In the genomic region with DNA sequence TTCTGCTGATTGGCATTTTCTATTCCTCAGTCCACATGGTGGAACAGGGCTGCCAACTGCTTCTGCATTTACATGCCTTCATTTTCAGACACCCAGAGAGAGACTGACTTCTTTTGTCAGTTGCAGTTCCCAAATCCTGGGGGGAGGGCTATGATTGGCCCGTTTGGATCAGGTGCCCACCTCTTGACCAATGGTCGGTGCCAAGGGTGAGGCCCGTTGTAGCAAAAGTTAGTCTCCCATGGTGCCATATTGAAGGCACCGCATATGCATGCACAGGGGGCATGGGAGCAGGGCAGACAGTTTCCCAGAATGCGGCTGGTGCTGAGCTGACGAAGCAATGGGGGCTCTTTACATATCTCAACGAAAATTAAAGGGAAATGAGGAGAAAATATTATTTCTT, we compare ENCODE assay signal across 21 cellular contexts. TPM values are rescaled to one million over a fixed set of nuclear protein-coding genes. Genes with fewer than 3 reads are reported as not detected.
DNase-seq lines count a peak whose midpoint lies in the region; ATAC-seq, FAIRE-seq and TF ChIP-seq lines count a peak whose summit lies in the region.
"Had no signal": no experiment of that assay in that cellular context is flagged by ENCODE, and none has a peak within 500 bp of the region (broad histone marks: within the 10 kb centered on the region; RNA-seq: fewer than 3 reads in every experiment).

No MANE protein-coding gene starts in this region.

- intact Hi-C loops in stomach (cut with DNase I; ENCODE audit: low total_unique reads) (no loop called here), colonic mucosa (cut with DNase I) (no loop called here)

- no peaks in the 10 kb centered on the region for H3K79me2 ChIP-seq in H1 (ENCODE audit: control insufficient read depth in 1 of 2, insufficient read depth in 2 of 2, low read length in 2 of 2)

- no peak overlapping the region for H2AFZ ChIP-seq in H1 (ENCODE audit: low read length)
- H2AFZ ChIP-seq: GM23338 had no signal

- H3K27me3 ChIP-seq in H1 (replicated peaks in 1 of 4; ENCODE audit: control insufficient read depth in 3 of 4, extremely low read depth in 1 of 4, insufficient read depth in 3 of 4, low read length in 3 of 4) (no peaks in the 10 kb centered on the region), stomach (peaks cover 0 to 3% (median 0%) of the 10 kb centered on the region in 3 donors), colonic mucosa (no peaks in the 10 kb centered on the region)

- CTCF ChIA-PET in WTC11 (lab: Charles Lee): no interaction called here
- CTCF ChIA-PET in H1 (lab: Charles Lee; ENCODE audit: partially characterized antibody): no interaction called here

- DNase-seq in MV-4-11 (lab: John Stamatoyannopoulos, UW): peak; percentile 20
- DNase-seq in WTC11 (ENCODE audit: low spot score): no peak
- DNase-seq in H1 (ENCODE audit: low read depth in 1 of 2, low spot score in 2 of 2): no peak
- peak; percentile 20 for DNase-seq in stomach
- no peak for DNase-seq in colonic mucosa
- DNase-seq in G401 (ENCODE audit: low spot score): no peak
- DNase-seq: 8988T; C1 segment of cervical spinal cord; Calu3; CD4-positive, alpha-beta memory T cell; COR-L47; DMS53; DMS79 treated with DMSO at 0.1 percent for 48 hours; HFFc6 had no signal

- H3K4me1 ChIP-seq in H1 (replicated peaks in 1 of 4; ENCODE audit: control insufficient read depth in 3 of 4, insufficient read depth in 4 of 4, low read length in 3 of 4) (no peaks in the 10 kb centered on the region), stomach (peaks cover 0 to 29% (median 2%) of the 10 kb centered on the region in 4 donors), colonic mucosa (no peaks in the 10 kb centered on the region)
- H3K4me1 ChIP-seq: HAP-1 had no signal

- no peak overlapping the region for H2BK120ac ChIP-seq in H1 (replicated peaks; ENCODE audit: low read depth, low read length)

- no peaks in the 10 kb centered on the region for H3K23me2 ChIP-seq in H1 (ENCODE audit: low read depth, low read length)

- H4K8ac ChIP-seq in H1 (ENCODE audit: extremely low read depth, insufficient read depth, low read length): no peak overlapping the region

- H3K27ac ChIP-seq in H1 (ENCODE audit: low read depth, low read length) (no peak overlapping the region), stomach (no peak overlapping the region), colonic mucosa (no peak overlapping the region)
- H3K27ac ChIP-seq: A549 had no signal

- no peak overlapping the region for H3K18ac ChIP-seq in H1 (ENCODE audit: extremely low read depth, low read length)

- no peak overlapping the region for H2BK20ac ChIP-seq in H1 (ENCODE audit: low read length)

- no peak for ATAC-seq in WTC11
- ATAC-seq in HG02938 (IDR thresholded peaks at IDR 0.05; ENCODE audit: unreplicated experiment): no peak
- ATAC-seq: A549, GM23338 had no signal

- H3K9me3 ChIP-seq in H1 (ENCODE audit: insufficient read depth in 2 of 2, low read depth in 1 of 2, low read length in 1 of 2): no peaks in the 10 kb centered on the region
- no peaks in the 10 kb centered on the region for H3K9me3 ChIP-seq in stomach
- H3K9me3 ChIP-seq in colonic mucosa: no peaks in the 10 kb centered on the region
- H3K9me3 ChIP-seq: A549, HAP-1 had no signal

- no peaks in the 10 kb centered on the region for H3K9me3 Mint-ChIP-seq in WTC11
- H3K9me3 Mint-ChIP-seq: CD4-positive, alpha-beta memory T cell; GM23338; HFFc6 had no signal

- no peak for TF ChIP-seq RAD21 in H1 (IDR thresholded peaks at IDR 0.05 in 1 of 2, conservative IDR thresholded peaks at IDR 0.05 in 1 of 2; ENCODE audit: low read depth in 2 of 2, low read length in 2 of 2)

- 94% methylated on average over 7 of the region's 7 CpGs; no CpG with 5 or more reads in 1 of the 2 experiments for WGBS in H1 (ENCODE audit: extremely low coverage in 1 of 2, insufficient coverage in 1 of 2, insufficient read length in 1 of 2, insufficient replicate concordance in 2 of 2, low coverage in 1 of 2, low lambda C conversion rate in 2 of 2, missing lambda C conversion rate in 1 of 2), 2 experiments
- WGBS in stomach, 5 donors: 91 to 95% (median 94%) methylated on average over 7 of the region's 7 CpGs

- no peak overlapping the region for H2BK15ac ChIP-seq in H1 (ENCODE audit: low read length)

- no peak for TF ChIP-seq EP300 in H1 (IDR thresholded peaks at IDR 0.05; ENCODE audit: borderline replicate concordance in 1 of 2, low read depth in 2 of 2, low read length in 2 of 2)
- no peak for TF ChIP-seq EP300 in stomach (IDR thresholded peaks at IDR 0.05)

- no peak overlapping the region for H4K91ac ChIP-seq in H1 (replicated peaks; ENCODE audit: insufficient read length, low read length)

- TF ChIP-seq CTCF in WTC11 (IDR thresholded peaks at IDR 0.05) (no peak), H1 (IDR thresholded peaks at IDR 0.05; ENCODE audit: control extremely low read depth in 1 of 3, insufficient read depth in 1 of 3, low read depth in 1 of 3, low read length in 3 of 3) (no peak), stomach (IDR thresholded peaks at IDR 0.05) (no peak), colonic mucosa (IDR thresholded peaks at IDR 0.05) (no peak)

- no peak overlapping the region for H3K4ac ChIP-seq in H1 (replicated peaks; ENCODE audit: insufficient read length, low read depth, low read length)

- H2BK12ac ChIP-seq in H1 (ENCODE audit: low read depth, low read length): no peak overlapping the region

- TF ChIP-seq POLR2A in H1 (IDR thresholded peaks at IDR 0.05; ENCODE audit: control extremely low read depth in 1 of 2, low read depth in 2 of 2, low read length in 2 of 2) (no peak), stomach (IDR thresholded peaks at IDR 0.05) (no peak)

- H3K9ac ChIP-seq in H1 (replicated peaks in 1 of 4; ENCODE audit: extremely low read depth in 1 of 4, low read depth in 3 of 4, low read length in 3 of 4) (no peak overlapping the region), colonic mucosa (ENCODE audit: low read depth in 2 of 2, low read length in 2 of 2) (no peak overlapping the region)

- no peak overlapping the region for H2BK5ac ChIP-seq in H1 (ENCODE audit: low read depth, low read length)

- H3K4me3 Mint-ChIP-seq in WTC11: no peak overlapping the region
- H3K4me3 Mint-ChIP-seq: CD4-positive, alpha-beta memory T cell; GM23338; HFFc6 had no signal

- H3K4me1 Mint-ChIP-seq in WTC11: peaks cover 17% of the 10 kb centered on the region

- POLR2A ChIA-PET in WTC11 (lab: Charles Lee): no interaction called here
- POLR2A ChIA-PET in H1 (lab: Charles Lee; ENCODE audit: partially characterized antibody): no interaction called here

- no peak overlapping the region for H4K5ac ChIP-seq in H1 (ENCODE audit: insufficient read length, low read depth, low read length)

- in situ Hi-C loops in G401 (cut with HindIII; ENCODE audit: low sequenced_read_pairs): no loop called here

- peaks cover 10% of the 10 kb centered on the region for H3K27me3 Mint-ChIP-seq in WTC11 (ENCODE audit: low read depth)
- H3K27me3 Mint-ChIP-seq: CD4-positive, alpha-beta memory T cell had no signal

- H3K56ac ChIP-seq in H1 (replicated peaks; ENCODE audit: insufficient read length, low read depth, low read length): no peak overlapping the region

- no peaks in the 10 kb centered on the region for H3K79me1 ChIP-seq in H1 (ENCODE audit: low read depth, low read length)

- H3K23ac ChIP-seq in H1 (ENCODE audit: insufficient read length): no peak overlapping the region

- no peak overlapping the region for H3K4me2 ChIP-seq in H1 (ENCODE audit: insufficient read depth in 1 of 2, low read depth in 2 of 2, low read length in 2 of 2)
- H3K4me2 ChIP-seq: A549, GM23338 had no signal

- no peak overlapping the region for H3K14ac ChIP-seq in H1 (ENCODE audit: insufficient read length)

- no peak overlapping the region for H2AK5ac ChIP-seq in H1 (ENCODE audit: low read depth, low read length)

- no peaks in the 10 kb centered on the region for H4K20me1 ChIP-seq in H1 (replicated peaks in 1 of 2; ENCODE audit: control insufficient read depth in 1 of 2, insufficient read depth in 2 of 2, low read length in 2 of 2)

- H3K4me3 ChIP-seq in H1 (ENCODE audit: extremely low read depth in 1 of 4, insufficient read depth in 2 of 4, low read depth in 3 of 4, low read length in 4 of 4): no peak overlapping the region
- no peak overlapping the region for H3K4me3 ChIP-seq in stomach
- no peak overlapping the region for H3K4me3 ChIP-seq in colonic mucosa
- H3K4me3 ChIP-seq: A549, GM23338, HAP-1 had no signal

- H3K36me3 ChIP-seq in H1 (ENCODE audit: control insufficient read depth in 2 of 4, insufficient read depth in 4 of 4, low read length in 3 of 4) (no peaks in the 10 kb centered on the region), stomach (no peaks in the 10 kb centered on the region), colonic mucosa (no peaks in the 10 kb centered on the region)
- H3K36me3 ChIP-seq: HAP-1 had no signal

- H3K27ac Mint-ChIP-seq in WTC11: no peak overlapping the region
- H3K27ac Mint-ChIP-seq: GM23338, HFFc6 had no signal

- no peaks in the 10 kb centered on the region for H3K36me3 Mint-ChIP-seq in WTC11
- H3K36me3 Mint-ChIP-seq: CD4-positive, alpha-beta memory T cell had no signal

- no peak for FAIRE-seq in H1 (lab: Jason Lieb, UNC)
- FAIRE-seq: A549, G401.6, GM12892, H54 had no signal

TF ChIP-seq in H1, 55 proteins besides CTCF, POLR2A, EP300 and RAD21:
- TF ChIP-seq POU5F1 (IDR thresholded peaks at IDR 0.05; ENCODE audit: low read depth, low read length): no peak
- TF ChIP-seq, protein P1, sequence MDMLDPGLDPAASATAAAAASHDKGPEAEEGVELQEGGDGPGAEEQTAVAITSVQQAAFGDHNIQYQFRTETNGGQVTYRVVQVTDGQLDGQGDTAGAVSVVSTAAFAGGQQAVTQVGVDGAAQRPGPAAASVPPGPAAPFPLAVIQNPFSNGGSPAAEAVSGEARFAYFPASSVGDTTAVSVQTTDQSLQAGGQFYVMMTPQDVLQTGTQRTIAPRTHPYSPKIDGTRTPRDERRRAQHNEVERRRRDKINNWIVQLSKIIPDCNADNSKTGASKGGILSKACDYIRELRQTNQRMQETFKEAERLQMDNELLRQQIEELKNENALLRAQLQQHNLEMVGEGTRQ (IDR thresholded peaks at IDR 0.05; ENCODE audit: low read length): 0 out of 2 replicates have a peak, but pooled peaks have one; percentile 13

RNA-seq across cellular contexts. Expression of gene ZBTB18, which starts 18.4 kb away (rescaled TPM):
- total RNA-seq in WTC11 (2021) (16.0 to 18.5 TPM (median 17.7 TPM) in 3 replicates), stomach (10 to 100 TPM; 14.6 to 27.2 (median 18.7) TPM), colonic mucosa (10 to 100 TPM; 15.0 to 23.8 TPM)
- total RNA-seq in H1 (2021; fragmentation: NEBNext Ultra II Directional; extraction: Animal tissue kit (Norgen Biotek cat#: 25700)): 14.0 and 14.4 TPM in 2 replicates
- polyA plus RNA-seq in H1 (2011; rRNA removed) (8.2 and 8.5 TPM in 2 replicates), stomach (1 to 10 TPM; 5.7 to 7.4 (median 7.2) TPM)
- 8.6 TPM for polyA plus RNA-seq in H1 (2011; cell fraction: cytosol; rRNA removed)
- 17.3 TPM for polyA plus RNA-seq in H1 (2011; cell fraction: nucleus; rRNA removed)
- polyA plus RNA-seq in H1 (2012, experiment 1 of 2): 7.3 to 9.6 TPM (median 8.3 TPM) in 4 replicates
- polyA plus RNA-seq in H1 (2012, experiment 2 of 2): 2.0 TPM
- 7.5 TPM for polyA plus RNA-seq in H1 (2013, experiment 1 of 2)
- 7.2 TPM for polyA plus RNA-seq in H1 (2013, experiment 2 of 2)
- polyA minus RNA-seq in H1 (2011; rRNA and poly(A)+ RNA removed): 14.2 and 15.0 TPM in 2 replicates
- 11.5 TPM for polyA minus RNA-seq in H1 (2011; cell fraction: cytosol; rRNA and poly(A)+ RNA removed)
- 8.1 TPM for polyA minus RNA-seq in H1 (2011; cell fraction: nucleus; rRNA and poly(A)+ RNA removed)
- total RNA-seq in G401 (2014; rRNA removed; shearing (Covaris generic)): 0.74 and 3.1 TPM in 2 replicates

Comparison
In these comparisons a context has a peak if more than half of its experiments do, and no peak if none do; other contexts are left out.
1. DNase-seq: peak in MV-4-11 (single experiment) and stomach (single experiment); none in WTC11 (single experiment), H1 (0 of 2), colonic mucosa (single experiment) and G401 (single experiment).